Comparison of ENCODE assay signal across 2 cellular contexts in the genomic region with DNA sequence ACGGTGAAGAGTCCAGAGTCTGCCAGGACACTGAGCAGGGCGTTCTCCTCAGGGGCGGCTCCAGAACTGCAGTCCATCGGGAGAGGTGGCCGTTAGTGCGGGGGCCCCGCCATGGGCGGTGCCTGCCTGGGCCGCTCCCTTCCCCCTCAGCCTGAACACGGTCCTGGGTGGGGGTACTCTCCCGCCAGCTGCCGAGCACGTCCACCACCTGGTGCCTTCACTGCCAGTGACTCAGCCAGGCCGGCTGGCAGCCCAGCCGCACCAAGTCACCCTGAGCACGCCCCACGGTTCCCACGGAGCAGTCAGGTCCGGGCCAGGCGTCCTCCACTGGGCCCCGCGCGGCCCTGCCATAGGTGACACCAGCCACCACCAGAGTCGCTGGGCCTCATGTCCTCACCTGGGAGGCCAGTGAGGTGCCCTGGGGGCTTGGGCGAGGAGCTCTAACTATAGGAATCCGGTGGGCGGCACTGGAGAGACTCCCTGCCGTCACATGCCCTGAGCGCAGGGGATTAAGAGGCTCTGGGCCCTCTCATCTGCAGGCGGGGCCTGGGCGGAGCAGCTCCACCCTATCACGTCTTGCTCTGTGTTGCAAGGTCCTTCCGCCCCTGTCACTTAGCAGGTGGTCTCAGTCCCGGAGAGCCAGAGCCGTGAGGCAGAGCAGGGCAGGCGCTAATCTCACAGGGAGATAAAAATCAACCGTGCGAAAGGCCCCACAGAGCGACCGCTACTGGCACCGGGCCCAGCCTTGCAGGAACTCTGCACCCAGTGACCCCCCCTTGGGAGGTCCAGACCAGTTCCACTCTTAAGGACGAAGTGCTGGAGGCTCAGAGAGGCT.
TF ChIP-seq lines count a peak whose summit lies in the region.

No MANE protein-coding gene starts in this region.

TF ChIP-seq in Ishikawa, 13 proteins besides CTCF, POLR2A, EP300 and RAD21 (continued from another document):
- TF ChIP-seq, protein P1, sequence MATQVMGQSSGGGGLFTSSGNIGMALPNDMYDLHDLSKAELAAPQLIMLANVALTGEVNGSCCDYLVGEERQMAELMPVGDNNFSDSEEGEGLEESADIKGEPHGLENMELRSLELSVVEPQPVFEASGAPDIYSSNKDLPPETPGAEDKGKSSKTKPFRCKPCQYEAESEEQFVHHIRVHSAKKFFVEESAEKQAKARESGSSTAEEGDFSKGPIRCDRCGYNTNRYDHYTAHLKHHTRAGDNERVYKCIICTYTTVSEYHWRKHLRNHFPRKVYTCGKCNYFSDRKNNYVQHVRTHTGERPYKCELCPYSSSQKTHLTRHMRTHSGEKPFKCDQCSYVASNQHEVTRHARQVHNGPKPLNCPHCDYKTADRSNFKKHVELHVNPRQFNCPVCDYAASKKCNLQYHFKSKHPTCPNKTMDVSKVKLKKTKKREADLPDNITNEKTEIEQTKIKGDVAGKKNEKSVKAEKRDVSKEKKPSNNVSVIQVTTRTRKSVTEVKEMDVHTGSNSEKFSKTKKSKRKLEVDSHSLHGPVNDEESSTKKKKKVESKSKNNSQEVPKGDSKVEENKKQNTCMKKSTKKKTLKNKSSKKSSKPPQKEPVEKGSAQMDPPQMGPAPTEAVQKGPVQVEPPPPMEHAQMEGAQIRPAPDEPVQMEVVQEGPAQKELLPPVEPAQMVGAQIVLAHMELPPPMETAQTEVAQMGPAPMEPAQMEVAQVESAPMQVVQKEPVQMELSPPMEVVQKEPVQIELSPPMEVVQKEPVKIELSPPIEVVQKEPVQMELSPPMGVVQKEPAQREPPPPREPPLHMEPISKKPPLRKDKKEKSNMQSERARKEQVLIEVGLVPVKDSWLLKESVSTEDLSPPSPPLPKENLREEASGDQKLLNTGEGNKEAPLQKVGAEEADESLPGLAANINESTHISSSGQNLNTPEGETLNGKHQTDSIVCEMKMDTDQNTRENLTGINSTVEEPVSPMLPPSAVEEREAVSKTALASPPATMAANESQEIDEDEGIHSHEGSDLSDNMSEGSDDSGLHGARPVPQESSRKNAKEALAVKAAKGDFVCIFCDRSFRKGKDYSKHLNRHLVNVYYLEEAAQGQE (IDR thresholded peaks at IDR 0.05; ENCODE audit: low read depth): no peak
- peak; percentile 45; the same call in 1 of the 2 replicates for TF ChIP-seq EGR1 (IDR thresholded peaks at IDR 0.05)
- 0 out of 2 replicates have a peak, but pooled peaks have one; percentile 15 for TF ChIP-seq YY1 (IDR thresholded peaks at IDR 0.05; ENCODE audit: low read depth)
TF ChIP-seq in Ishikawa: peak in this region for 8.

TF ChIP-seq in WTC11, 78 proteins besides CTCF, POLR2A, EP300 and RAD21 (continued from another document):
- TF ChIP-seq, protein P2, sequence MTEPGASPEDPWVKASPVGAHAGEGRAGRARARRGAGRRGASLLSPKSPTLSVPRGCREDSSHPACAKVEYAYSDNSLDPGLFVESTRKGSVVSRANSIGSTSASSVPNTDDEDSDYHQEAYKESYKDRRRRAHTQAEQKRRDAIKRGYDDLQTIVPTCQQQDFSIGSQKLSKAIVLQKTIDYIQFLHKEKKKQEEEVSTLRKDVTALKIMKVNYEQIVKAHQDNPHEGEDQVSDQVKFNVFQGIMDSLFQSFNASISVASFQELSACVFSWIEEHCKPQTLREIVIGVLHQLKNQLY (CRISPR knock-in tag; IDR thresholded peaks at IDR 0.05): no peak
- TF ChIP-seq, protein P3, sequence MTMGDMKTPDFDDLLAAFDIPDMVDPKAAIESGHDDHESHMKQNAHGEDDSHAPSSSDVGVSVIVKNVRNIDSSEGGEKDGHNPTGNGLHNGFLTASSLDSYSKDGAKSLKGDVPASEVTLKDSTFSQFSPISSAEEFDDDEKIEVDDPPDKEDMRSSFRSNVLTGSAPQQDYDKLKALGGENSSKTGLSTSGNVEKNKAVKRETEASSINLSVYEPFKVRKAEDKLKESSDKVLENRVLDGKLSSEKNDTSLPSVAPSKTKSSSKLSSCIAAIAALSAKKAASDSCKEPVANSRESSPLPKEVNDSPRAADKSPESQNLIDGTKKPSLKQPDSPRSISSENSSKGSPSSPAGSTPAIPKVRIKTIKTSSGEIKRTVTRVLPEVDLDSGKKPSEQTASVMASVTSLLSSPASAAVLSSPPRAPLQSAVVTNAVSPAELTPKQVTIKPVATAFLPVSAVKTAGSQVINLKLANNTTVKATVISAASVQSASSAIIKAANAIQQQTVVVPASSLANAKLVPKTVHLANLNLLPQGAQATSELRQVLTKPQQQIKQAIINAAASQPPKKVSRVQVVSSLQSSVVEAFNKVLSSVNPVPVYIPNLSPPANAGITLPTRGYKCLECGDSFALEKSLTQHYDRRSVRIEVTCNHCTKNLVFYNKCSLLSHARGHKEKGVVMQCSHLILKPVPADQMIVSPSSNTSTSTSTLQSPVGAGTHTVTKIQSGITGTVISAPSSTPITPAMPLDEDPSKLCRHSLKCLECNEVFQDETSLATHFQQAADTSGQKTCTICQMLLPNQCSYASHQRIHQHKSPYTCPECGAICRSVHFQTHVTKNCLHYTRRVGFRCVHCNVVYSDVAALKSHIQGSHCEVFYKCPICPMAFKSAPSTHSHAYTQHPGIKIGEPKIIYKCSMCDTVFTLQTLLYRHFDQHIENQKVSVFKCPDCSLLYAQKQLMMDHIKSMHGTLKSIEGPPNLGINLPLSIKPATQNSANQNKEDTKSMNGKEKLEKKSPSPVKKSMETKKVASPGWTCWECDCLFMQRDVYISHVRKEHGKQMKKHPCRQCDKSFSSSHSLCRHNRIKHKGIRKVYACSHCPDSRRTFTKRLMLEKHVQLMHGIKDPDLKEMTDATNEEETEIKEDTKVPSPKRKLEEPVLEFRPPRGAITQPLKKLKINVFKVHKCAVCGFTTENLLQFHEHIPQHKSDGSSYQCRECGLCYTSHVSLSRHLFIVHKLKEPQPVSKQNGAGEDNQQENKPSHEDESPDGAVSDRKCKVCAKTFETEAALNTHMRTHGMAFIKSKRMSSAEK (CRISPR knock-in tag; IDR thresholded peaks at IDR 0.05; ENCODE audit: borderline replicate concordance): no peak
- TF ChIP-seq, protein P4, sequence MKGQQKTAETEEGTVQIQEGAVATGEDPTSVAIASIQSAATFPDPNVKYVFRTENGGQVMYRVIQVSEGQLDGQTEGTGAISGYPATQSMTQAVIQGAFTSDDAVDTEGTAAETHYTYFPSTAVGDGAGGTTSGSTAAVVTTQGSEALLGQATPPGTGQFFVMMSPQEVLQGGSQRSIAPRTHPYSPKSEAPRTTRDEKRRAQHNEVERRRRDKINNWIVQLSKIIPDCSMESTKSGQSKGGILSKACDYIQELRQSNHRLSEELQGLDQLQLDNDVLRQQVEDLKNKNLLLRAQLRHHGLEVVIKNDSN (CRISPR knock-in tag; IDR thresholded peaks at IDR 0.05): peak; percentile 61; the same call in 1 of the 2 replicates
- TF ChIP-seq ZNF423 (CRISPR knock-in tag; IDR thresholded peaks at IDR 0.05) (peak; percentile 54; the same call in 1 of the 2 replicates), ATF1 (CRISPR knock-in tag; IDR thresholded peaks at IDR 0.05) (no peak), ETV6 (CRISPR knock-in tag; IDR thresholded peaks at IDR 0.05) (no peak), NR2C2 (CRISPR knock-in tag; IDR thresholded peaks at IDR 0.05) (no peak), ZNF263 (CRISPR knock-in tag; IDR thresholded peaks at IDR 0.05; ENCODE audit: low read depth) (no peak), CREB1 (CRISPR knock-in tag; IDR thresholded peaks at IDR 0.05) (no peak)
- TF ChIP-seq, protein P5, sequence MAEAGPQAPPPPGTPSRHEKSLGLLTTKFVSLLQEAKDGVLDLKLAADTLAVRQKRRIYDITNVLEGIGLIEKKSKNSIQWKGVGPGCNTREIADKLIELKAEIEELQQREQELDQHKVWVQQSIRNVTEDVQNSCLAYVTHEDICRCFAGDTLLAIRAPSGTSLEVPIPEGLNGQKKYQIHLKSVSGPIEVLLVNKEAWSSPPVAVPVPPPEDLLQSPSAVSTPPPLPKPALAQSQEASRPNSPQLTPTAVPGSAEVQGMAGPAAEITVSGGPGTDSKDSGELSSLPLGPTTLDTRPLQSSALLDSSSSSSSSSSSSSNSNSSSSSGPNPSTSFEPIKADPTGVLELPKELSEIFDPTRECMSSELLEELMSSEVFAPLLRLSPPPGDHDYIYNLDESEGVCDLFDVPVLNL (CRISPR knock-in tag; IDR thresholded peaks at IDR 0.05; ENCODE audit: borderline replicate concordance, low read depth): no peak
- TF ChIP-seq, protein P6, sequence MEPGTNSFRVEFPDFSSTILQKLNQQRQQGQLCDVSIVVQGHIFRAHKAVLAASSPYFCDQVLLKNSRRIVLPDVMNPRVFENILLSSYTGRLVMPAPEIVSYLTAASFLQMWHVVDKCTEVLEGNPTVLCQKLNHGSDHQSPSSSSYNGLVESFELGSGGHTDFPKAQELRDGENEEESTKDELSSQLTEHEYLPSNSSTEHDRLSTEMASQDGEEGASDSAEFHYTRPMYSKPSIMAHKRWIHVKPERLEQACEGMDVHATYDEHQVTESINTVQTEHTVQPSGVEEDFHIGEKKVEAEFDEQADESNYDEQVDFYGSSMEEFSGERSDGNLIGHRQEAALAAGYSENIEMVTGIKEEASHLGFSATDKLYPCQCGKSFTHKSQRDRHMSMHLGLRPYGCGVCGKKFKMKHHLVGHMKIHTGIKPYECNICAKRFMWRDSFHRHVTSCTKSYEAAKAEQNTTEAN (CRISPR knock-in tag; IDR thresholded peaks at IDR 0.05): no peak
- TF ChIP-seq, protein P7, sequence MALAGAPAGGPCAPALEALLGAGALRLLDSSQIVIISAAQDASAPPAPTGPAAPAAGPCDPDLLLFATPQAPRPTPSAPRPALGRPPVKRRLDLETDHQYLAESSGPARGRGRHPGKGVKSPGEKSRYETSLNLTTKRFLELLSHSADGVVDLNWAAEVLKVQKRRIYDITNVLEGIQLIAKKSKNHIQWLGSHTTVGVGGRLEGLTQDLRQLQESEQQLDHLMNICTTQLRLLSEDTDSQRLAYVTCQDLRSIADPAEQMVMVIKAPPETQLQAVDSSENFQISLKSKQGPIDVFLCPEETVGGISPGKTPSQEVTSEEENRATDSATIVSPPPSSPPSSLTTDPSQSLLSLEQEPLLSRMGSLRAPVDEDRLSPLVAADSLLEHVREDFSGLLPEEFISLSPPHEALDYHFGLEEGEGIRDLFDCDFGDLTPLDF (CRISPR knock-in tag; IDR thresholded peaks at IDR 0.05): no peak
